In genomic region chr12:47849261-47849660, GRCh38 we compare ENCODE assay signal across 24 cellular contexts. TPM values are rescaled to one million over a fixed set of nuclear protein-coding genes. Genes with fewer than 3 reads are reported as not detected.
"Had no signal": no experiment of that assay in that cellular context is flagged by ENCODE, and none has a peak within 500 bp of the region (broad histone marks: within the 10 kb centered on the region; RNA-seq: fewer than 3 reads in every experiment).

No MANE protein-coding gene starts in this region.

- H3K4me1 Mint-ChIP-seq: neural crest cell had no signal

- H3K4me1 ChIP-seq: spleen had no signal

- H3K9me3 ChIP-seq: gastrocnemius medialis, spleen, tibial nerve had no signal

- DNase-seq: activated CD4-positive, alpha-beta T cell treated with anti-CD3 and anti-CD28 coated beads, Interleukin-2, amount 50 U/mL, for 1 hour; activated CD4-positive, CD25-positive, alpha-beta regulatory T cell treated with anti-CD3 and anti-CD28 coated beads, Interleukin-2, amount 50 U/mL, for 72 hours; activated gamma-delta T cell treated with Interleukin-2 at 50 U/mL for 16 hours; activated naive CD4-positive, alpha-beta T cell treated with anti-CD3 and anti-CD28 coated beads, Interleukin-2, amount 50 U/mL, for 16 hours; amniotic stem cell; caudate nucleus; cortex of kidney; gastrocnemius medialis; islet precursor cell; left cardiac atrium; midbrain; naive thymus-derived CD4-positive, alpha-beta T cell; occipital lobe; right cardiac atrium; stimulated activated naive CD4-positive, alpha-beta T cell; T-helper 17 cell; T1000; WERI-Rb-1 had no signal

- ATAC-seq: gastrocnemius medialis; left cardiac atrium; naive thymus-derived CD4-positive, alpha-beta T cell; SK-N-SH treated with all-trans-retinoic acid at 6 μM for 48 hours; T-helper 17 cell had no signal

- H3K36me3 ChIP-seq: gastrocnemius medialis, tibial nerve, WERI-Rb-1 had no signal

- H3K9me3 Mint-ChIP-seq: naive thymus-derived CD4-positive, alpha-beta T cell; neural crest cell had no signal

- H3K27me3 Mint-ChIP-seq: naive thymus-derived CD4-positive, alpha-beta T cell; T-helper 17 cell had no signal

- H3K79me2 ChIP-seq: hepatocyte had no signal

- H3K4me3 ChIP-seq: gastrocnemius medialis, hepatocyte, spleen, tibial nerve had no signal

- H2AFZ ChIP-seq: hepatocyte had no signal

- H3K27ac Mint-ChIP-seq: naive thymus-derived CD4-positive, alpha-beta T cell; T-helper 17 cell had no signal

- H3K27me3 ChIP-seq: gastrocnemius medialis, hepatocyte, spleen, tibial nerve had no signal

- H3K4me3 Mint-ChIP-seq: naive thymus-derived CD4-positive, alpha-beta T cell; neural crest cell; T-helper 17 cell had no signal

- H3K4me2 ChIP-seq: hepatocyte had no signal

- H3K27ac ChIP-seq: gastrocnemius medialis, hepatocyte, tibial nerve, WERI-Rb-1 had no signal

RNA-seq across cellular contexts. Expression of gene VDR, which starts 55.5 kb away (rescaled TPM):
- total RNA-seq: neural crest cell, occipital lobe, temporal lobe had no signal
